ENCODE assay signal across 9 cellular contexts in genomic region chr1:154944422-154945159, GRCh38. TPM values are rescaled to one million over a fixed set of nuclear protein-coding genes. Genes with fewer than 3 reads are reported as not detected.
DNase-seq lines count a peak whose midpoint lies in the region; ATAC-seq, FAIRE-seq and TF ChIP-seq lines count a peak whose summit lies in the region.
"Had no signal": no experiment of that assay in that cellular context is flagged by ENCODE, and none has a peak within 500 bp of the region (broad histone marks: within the 10 kb centered on the region; RNA-seq: fewer than 3 reads in every experiment).

No MANE protein-coding gene starts in this region.

- no peaks in the 10 kb centered on the region for H3F3A ChIP-seq in Loucy (ENCODE audit: low read depth)

- TF ChIP-seq CTCF in Loucy (conservative IDR thresholded peaks at IDR 0.05; ENCODE audit: low read length): no peak
- no peak for TF ChIP-seq CTCF in K562 (IDR thresholded peaks at IDR 0.05 in 2 of 3, conservative IDR thresholded peaks at IDR 0.05 in 1 of 3; ENCODE audit: insufficient read depth in 2 of 3, low read depth in 1 of 3, low read length in 3 of 3)

- H3K27ac ChIP-seq in BLaER1 treated with 17β-estradiol and CSF1 and Interleukin-3, amounts not matched to agents 10 nM and 100 nM: peak overlapping the region; percentile 34 to 89 (median 86)
- H3K27ac ChIP-seq in K562 (ENCODE audit: extremely low read depth, low read depth, low read length): peak overlapping the region; percentile 44; the same call in 1 of the 3 replicates
- H3K27ac ChIP-seq in muscle layer of duodenum (ENCODE audit: low read length): peak overlapping the region; percentile 8
- H3K27ac ChIP-seq: C4-2B had no signal

- H3K9ac ChIP-seq in BLaER1 treated with 17β-estradiol and CSF1 and Interleukin-3, amounts not matched to agents 10 nM and 100 nM: peak overlapping the region; percentile 61 to 78 (median 73); a peak in 21 of 22 replicates
- peak overlapping the region; percentile 34 for H3K9ac ChIP-seq in Loucy (ENCODE audit: low read depth, low read length, poor library complexity, severe bottlenecking)
- peak overlapping the region in 1 of 2 experiments; percentile 81; a peak in 1 of 4 replicates for H3K9ac ChIP-seq in K562 (ENCODE audit: insufficient read depth in 1 of 2, low read depth in 2 of 2, low read length in 2 of 2)

- no peak for TF ChIP-seq EP300 in K562 (IDR thresholded peaks at IDR 0.05; ENCODE audit: low read length)

- H3K9me1 ChIP-seq in K562 (ENCODE audit: control insufficient read depth, insufficient read depth, low read length): no peaks in the 10 kb centered on the region

- DNase-seq in K562 (ENCODE audit: extremely low read depth in 1 of 4, low spot score in 3 of 4): peak in 1 of 4 experiments; percentile 39
- no peak for DNase-seq in NCI-H1417 (lab: John Stamatoyannopoulos, UW)

- H2AFZ ChIP-seq in Loucy (ENCODE audit: low read length) (no peak overlapping the region), K562 (ENCODE audit: low read depth, low read length) (no peak overlapping the region)

- CTCF ChIA-PET in K562 (lab: Yijun Ruan, JAX; ENCODE audit: low intra/inter-chr PET ratio): interaction anchor here (0.6 to 1.4 kb wide), 5 partner anchors 38 to 411 kb away, joined by 3 to 4 read pairs (median 3); no protein-coding TSS in a partner anchor

- POLR2A ChIA-PET in K562 (lab: Yijun Ruan, JAX): interaction anchor here (0.6 to 1.5 kb wide), 3 partner anchors 7 to 408 kb away, joined by 3 to 7 read pairs (median 4); partner anchors contain the start of gene SHC1

- no TSS peak for BruUV-seq in K562 (replicated peaks; lab: Mats Ljungman, UMichigan)

- TF ChIP-seq RAD21 in K562 (CRISPR knock-in tag; conservative IDR thresholded peaks at IDR 0.05 in 1 of 2, IDR thresholded peaks at IDR 0.05 in 1 of 2): no peak

- no peak for TF ChIP-seq POLR2A in K562 (conservative IDR thresholded peaks at IDR 0.05)

- peak; percentile 44 for ATAC-seq in K562
- ATAC-seq in GM21447 (IDR thresholded peaks at IDR 0.05; ENCODE audit: unreplicated experiment): no peak
- ATAC-seq in GM18511 (IDR thresholded peaks at IDR 0.05; ENCODE audit: unreplicated experiment): no peak
- ATAC-seq in HG03108 (IDR thresholded peaks at IDR 0.05; ENCODE audit: unreplicated experiment): no peak

- H3K36me3 ChIP-seq in BLaER1 treated with 17β-estradiol and CSF1 and Interleukin-3, amounts not matched to agents 10 nM and 100 nM: peaks cover 26 to 44% (median 41%) of the 10 kb centered on the region in 11 experiments
- H3K36me3 ChIP-seq in Loucy (ENCODE audit: insufficient read depth, low read length): peaks cover 36% of the 10 kb centered on the region; the same call in 1 of the 2 replicates
- no peaks in the 10 kb centered on the region for H3K36me3 ChIP-seq in K562 (ENCODE audit: control insufficient read depth, insufficient read depth, low read length)
- H3K36me3 ChIP-seq in muscle layer of duodenum (ENCODE audit: control insufficient read depth in 1 of 2, insufficient read depth in 2 of 2, low read length in 2 of 2): peaks cover 6 to 36% of the 10 kb centered on the region in 2 donors

- in situ Hi-C loops in K562 (cut with MboI): no loop called here

- peaks cover 71 to 94% (median 91%) of the 10 kb centered on the region in 10 experiments for H3K4me1 ChIP-seq in BLaER1 treated with 17β-estradiol and CSF1 and Interleukin-3, amounts not matched to agents 10 nM and 100 nM
- peaks cover 66% of the 10 kb centered on the region for H3K4me1 ChIP-seq in Loucy (ENCODE audit: insufficient read depth, low read length, poor library complexity, severe bottlenecking)
- peaks cover 28 to 60% of the 10 kb centered on the region in 2 experiments; a peak in 4 of 5 replicates for H3K4me1 ChIP-seq in K562 (replicated peaks in 1 of 2; ENCODE audit: control insufficient read depth in 2 of 2, insufficient read depth in 2 of 2, low read length in 2 of 2)
- peaks cover 21 to 29% of the 10 kb centered on the region in 2 donors for H3K4me1 ChIP-seq in muscle layer of duodenum (ENCODE audit: control insufficient read depth in 1 of 2, insufficient read depth in 2 of 2, low read length in 2 of 2)

- no peaks in the 10 kb centered on the region for H3K27me3 ChIP-seq in BLaER1 treated with 17β-estradiol and CSF1 and Interleukin-3, amounts not matched to agents 10 nM and 100 nM
- H3K27me3 ChIP-seq in Loucy (ENCODE audit: insufficient read depth, low read length, poor library complexity, severe bottlenecking) (no peaks in the 10 kb centered on the region), K562 (ENCODE audit: control insufficient read depth in 2 of 2, insufficient read depth in 2 of 2, low read length in 2 of 2) (no peaks in the 10 kb centered on the region), muscle layer of duodenum (ENCODE audit: low read depth, low read length) (no peaks in the 10 kb centered on the region)

- H3K79me2 ChIP-seq in Loucy (ENCODE audit: insufficient read depth, low read length): peaks cover 8% of the 10 kb centered on the region; the same call in 1 of the 2 replicates
- no peaks in the 10 kb centered on the region for H3K79me2 ChIP-seq in K562 (ENCODE audit: control insufficient read depth, insufficient read depth, low read length)

- H3K4me3 ChIP-seq in BLaER1 treated with 17β-estradiol and CSF1 and Interleukin-3, amounts not matched to agents 10 nM and 100 nM: peak overlapping the region in 1 of 10 experiments; percentile 16; a peak in 1 of 20 replicates
- H3K4me3 ChIP-seq in Loucy (ENCODE audit: low read length, poor library complexity, severe bottlenecking): no peak overlapping the region
- no peak overlapping the region for H3K4me3 ChIP-seq in K562
- H3K4me3 ChIP-seq in muscle layer of duodenum (ENCODE audit: low read depth in 1 of 2, low read length in 2 of 2): no peak overlapping the region

- no peaks in the 10 kb centered on the region for H3K9me2 ChIP-seq in Loucy (replicated peaks; ENCODE audit: low read depth, low read length)

- 32% methylated on average over 8 of the region's 9 CpGs for WGBS in K562 (ENCODE audit: insufficient coverage, low coverage, missing lambda C conversion rate)

- H3K9me3 ChIP-seq in BLaER1 treated with 17β-estradiol and CSF1 and Interleukin-3, amounts not matched to agents 10 nM and 100 nM (replicated peaks in 1 of 11): no peaks in the 10 kb centered on the region
- H3K9me3 ChIP-seq in Loucy (ENCODE audit: insufficient read depth, low read depth, low read length): no peaks in the 10 kb centered on the region
- no peaks in the 10 kb centered on the region for H3K9me3 ChIP-seq in K562 (replicated peaks; ENCODE audit: control insufficient read depth, insufficient read depth, low read depth, low read length)
- no peaks in the 10 kb centered on the region for H3K9me3 ChIP-seq in muscle layer of duodenum (ENCODE audit: control insufficient read depth in 1 of 2, low read length in 2 of 2)

- peak overlapping the region; percentile 83 to 97 (median 88) for H3K4me2 ChIP-seq in BLaER1 treated with 17β-estradiol and CSF1 and Interleukin-3, amounts not matched to agents 10 nM and 100 nM
- H3K4me2 ChIP-seq in Loucy (ENCODE audit: low read depth, low read length, poor library complexity, severe bottlenecking): peak overlapping the region; percentile 89
- no peak overlapping the region; the same call in 1 of the 2 replicates for H3K4me2 ChIP-seq in K562 (ENCODE audit: insufficient read depth, low read length)

- H4K20me1 ChIP-seq in BLaER1 treated with 17β-estradiol and CSF1 and Interleukin-3, amounts not matched to agents 10 nM and 100 nM: peaks cover 0 to 21% (median 0%) of the 10 kb centered on the region in 11 experiments; a peak in 6 of 22 replicates
- H4K20me1 ChIP-seq in Loucy (ENCODE audit: insufficient read depth, low read length, poor library complexity, severe bottlenecking): no peaks in the 10 kb centered on the region
- H4K20me1 ChIP-seq in K562 (replicated peaks; ENCODE audit: control insufficient read depth, insufficient read depth, low read length): 0 out of 2 replicates have a peak, but pooled peaks cover 3% of the 10 kb centered on the region

- FAIRE-seq in K562 (lab: Jason Lieb, UNC): no peak

- intact Hi-C loops in K562 (cut with micrococcal nuclease): no loop called here

RNA-seq across cellular contexts. Expression of gene PMVK, which starts 8.1 kb away (rescaled TPM):
- total RNA-seq in K562 (2011; cell fraction: chromatin; rRNA removed; ENCODE audit: low replicate concordance): 0.67 and 3.0 TPM in 2 replicates
- 3.2 and 5.5 TPM in 2 replicates for total RNA-seq in K562 (2011; cell fraction: nucleolus; rRNA removed)
- 2.6 and 3.1 TPM in 2 replicates for total RNA-seq in K562 (2011; cell fraction: nucleoplasm; rRNA removed)
- total RNA-seq in K562 (2014; rRNA removed) (6.3 and 6.5 TPM in 2 replicates), K562 (2014; rRNA removed; fragmentation: Illumina TruSeq; extraction: Trizol) (4.7 and 6.0 TPM in 2 replicates), K562 (2015; rRNA removed; fragmentation: Illumina TruSeq; extraction: Trizol) (9.4 and 9.9 TPM in 2 replicates), K562 (2021) (11.8 and 14.1 TPM in 2 replicates)
- polyA plus RNA-seq in K562 (2011; rRNA removed) (9.5 and 11.4 TPM in 2 replicates), K562 (2014; fragmentation: Illumina TruSeq; extraction: Trizol) (6.3 and 9.6 TPM in 2 replicates), K562 (2014; fragmentation: Nextera tagmentation; extraction: Ambion mirVana) (1 to 10 TPM; 1.1 to 3.8 TPM), K562 (2014; rRNA removed) (15.3 and 16.4 TPM in 2 replicates)
- polyA plus RNA-seq in K562 (2011; cell fraction: cytosol; rRNA removed): 10.1 and 13.2 TPM in 2 replicates
- polyA plus RNA-seq in K562 (2011; cell fraction: nucleus; rRNA removed): 3.5 and 5.5 TPM in 2 replicates
- polyA plus RNA-seq in K562 (2012): 23.3 and 24.8 TPM in 2 replicates
- 3.7 and 5.3 TPM in 2 replicates for polyA minus RNA-seq in K562 (2011; rRNA and poly(A)+ RNA removed)
- polyA minus RNA-seq in K562 (2011; cell fraction: cytosol; rRNA and poly(A)+ RNA removed): 5.9 and 6.6 TPM in 2 replicates
- 1.5 and 1.7 TPM in 2 replicates for polyA minus RNA-seq in K562 (2011; cell fraction: nucleus; rRNA and poly(A)+ RNA removed)

RNA-seq across cellular contexts. Expression of gene PBXIP1, which starts 11.3 kb away (rescaled TPM):
- 10.0 and 21.8 TPM in 2 replicates for total RNA-seq in K562 (2011; cell fraction: chromatin; rRNA removed; ENCODE audit: low replicate concordance)
- total RNA-seq in K562 (2011; cell fraction: nucleolus; rRNA removed): 12.2 and 13.8 TPM in 2 replicates
- total RNA-seq in K562 (2011; cell fraction: nucleoplasm; rRNA removed): 14.2 and 19.3 TPM in 2 replicates
- total RNA-seq in K562 (2014; rRNA removed) (8.2 and 10.2 TPM in 2 replicates), K562 (2014; rRNA removed; fragmentation: Illumina TruSeq; extraction: Trizol) (2.7 and 3.0 TPM in 2 replicates), K562 (2015; rRNA removed; fragmentation: Illumina TruSeq; extraction: Trizol) (4.9 and 5.1 TPM in 2 replicates), K562 (2021) (6.3 and 8.3 TPM in 2 replicates)
- polyA plus RNA-seq in K562 (2011; rRNA removed) (6.9 and 7.9 TPM in 2 replicates), K562 (2014; fragmentation: Illumina TruSeq; extraction: Trizol) (5.8 and 6.8 TPM in 2 replicates), K562 (2014; fragmentation: Nextera tagmentation; extraction: Ambion mirVana) (under 1 TPM; 0.13 to 0.22 TPM), K562 (2014; rRNA removed) (8.0 TPM in 2 replicates)
- 7.4 and 8.1 TPM in 2 replicates for polyA plus RNA-seq in K562 (2011; cell fraction: cytosol; rRNA removed)
- polyA plus RNA-seq in K562 (2011; cell fraction: nucleus; rRNA removed): 14.0 and 19.5 TPM in 2 replicates
- polyA plus RNA-seq in K562 (2012): 8.3 and 23.2 TPM in 2 replicates
- polyA minus RNA-seq in K562 (2011; rRNA and poly(A)+ RNA removed): 3.3 and 4.3 TPM in 2 replicates
- polyA minus RNA-seq in K562 (2011; cell fraction: cytosol; rRNA and poly(A)+ RNA removed): 4.0 and 9.3 TPM in 2 replicates
- 2.8 and 3.6 TPM in 2 replicates for polyA minus RNA-seq in K562 (2011; cell fraction: nucleus; rRNA and poly(A)+ RNA removed)

RNA-seq across cellular contexts. Expression of gene PYGO2, which starts 17.0 kb away (rescaled TPM):
- 24.1 and 50.9 TPM in 2 replicates for total RNA-seq in K562 (2011; cell fraction: chromatin; rRNA removed; ENCODE audit: low replicate concordance)
- 40.4 and 41.1 TPM in 2 replicates for total RNA-seq in K562 (2011; cell fraction: nucleolus; rRNA removed)
- 36.8 and 44.0 TPM in 2 replicates for total RNA-seq in K562 (2011; cell fraction: nucleoplasm; rRNA removed)
- total RNA-seq in K562 (2014; rRNA removed): 18.2 and 28.9 TPM in 2 replicates
- 15.2 and 15.8 TPM in 2 replicates for total RNA-seq in K562 (2014; rRNA removed; fragmentation: Illumina TruSeq; extraction: Trizol)
- total RNA-seq in K562 (2015; rRNA removed; fragmentation: Illumina TruSeq; extraction: Trizol): 17.7 and 18.1 TPM in 2 replicates
- total RNA-seq in K562 (2021): 36.2 and 36.7 TPM in 2 replicates
- 23.5 and 28.3 TPM in 2 replicates for polyA plus RNA-seq in K562 (2011; rRNA removed)
- polyA plus RNA-seq in K562 (2011; cell fraction: cytosol; rRNA removed): 26.2 and 37.5 TPM in 2 replicates
- polyA plus RNA-seq in K562 (2011; cell fraction: nucleus; rRNA removed): 43.0 and 57.2 TPM in 2 replicates
- 25.4 and 27.4 TPM in 2 replicates for polyA plus RNA-seq in K562 (2012)
- 32.5 and 34.3 TPM in 2 replicates for polyA plus RNA-seq in K562 (2014; fragmentation: Illumina TruSeq; extraction: Trizol)
- 1 to 10 TPM; 8.3 to 8.6 TPM for polyA plus RNA-seq in K562 (2014; fragmentation: Nextera tagmentation; extraction: Ambion mirVana)
- polyA plus RNA-seq in K562 (2014; rRNA removed): 24.6 and 28.1 TPM in 2 replicates
- polyA minus RNA-seq in K562 (2011; rRNA and poly(A)+ RNA removed): 14.7 and 16.1 TPM in 2 replicates
- polyA minus RNA-seq in K562 (2011; cell fraction: cytosol; rRNA and poly(A)+ RNA removed): 13.7 and 16.1 TPM in 2 replicates
- polyA minus RNA-seq in K562 (2011; cell fraction: nucleus; rRNA and poly(A)+ RNA removed): 13.5 and 15.3 TPM in 2 replicates

RNA-seq across cellular contexts. Expression of gene SHC1, which starts 26.0 kb away (rescaled TPM):
- total RNA-seq in K562 (2011; cell fraction: chromatin; rRNA removed; ENCODE audit: low replicate concordance): 85.7 and 174 TPM in 2 replicates
- total RNA-seq in K562 (2011; cell fraction: nucleolus; rRNA removed): 69.6 and 76.4 TPM in 2 replicates
- 94.4 and 106 TPM in 2 replicates for total RNA-seq in K562 (2011; cell fraction: nucleoplasm; rRNA removed)
- total RNA-seq in K562 (2014; rRNA removed) (51.9 and 57.2 TPM in 2 replicates), K562 (2014; rRNA removed; fragmentation: Illumina TruSeq; extraction: Trizol) (34.1 and 35.4 TPM in 2 replicates), K562 (2015; rRNA removed; fragmentation: Illumina TruSeq; extraction: Trizol) (34.4 and 35.9 TPM in 2 replicates), K562 (2021) (66.4 and 68.4 TPM in 2 replicates)
- polyA plus RNA-seq in K562 (2011; rRNA removed) (64.8 and 81.2 TPM in 2 replicates), K562 (2014; fragmentation: Illumina TruSeq; extraction: Trizol) (93.7 and 113 TPM in 2 replicates), K562 (2014; fragmentation: Nextera tagmentation; extraction: Ambion mirVana) (1 to 10 TPM; 4.1 to 5.4 TPM), K562 (2014; rRNA removed) (57.7 and 58.0 TPM in 2 replicates)
- 63.5 and 90.8 TPM in 2 replicates for polyA plus RNA-seq in K562 (2011; cell fraction: cytosol; rRNA removed)
- polyA plus RNA-seq in K562 (2011; cell fraction: nucleus; rRNA removed): 143 and 200 TPM in 2 replicates
- polyA plus RNA-seq in K562 (2012): 57.8 and 71.5 TPM in 2 replicates
- polyA minus RNA-seq in K562 (2011; rRNA and poly(A)+ RNA removed): 45.0 and 49.1 TPM in 2 replicates
- 30.6 and 37.4 TPM in 2 replicates for polyA minus RNA-seq in K562 (2011; cell fraction: cytosol; rRNA and poly(A)+ RNA removed)
- polyA minus RNA-seq in K562 (2011; cell fraction: nucleus; rRNA and poly(A)+ RNA removed): 22.3 and 27.7 TPM in 2 replicates

RNA-seq across cellular contexts. Expression of gene CKS1B, which starts 29.9 kb away (rescaled TPM):
- 61.9 and 74.9 TPM in 2 replicates for total RNA-seq in K562 (2011; cell fraction: chromatin; rRNA removed; ENCODE audit: low replicate concordance)
- total RNA-seq in K562 (2011; cell fraction: nucleolus; rRNA removed): 70.0 and 71.3 TPM in 2 replicates
- 120 and 182 TPM in 2 replicates for total RNA-seq in K562 (2011; cell fraction: nucleoplasm; rRNA removed)
- total RNA-seq in K562 (2014; rRNA removed) (215 and 262 TPM in 2 replicates), K562 (2014; rRNA removed; fragmentation: Illumina TruSeq; extraction: Trizol) (364 and 410 TPM in 2 replicates), K562 (2015; rRNA removed; fragmentation: Illumina TruSeq; extraction: Trizol) (269 and 292 TPM in 2 replicates), K562 (2021) (256 and 270 TPM in 2 replicates)
- polyA plus RNA-seq in K562 (2011; rRNA removed) (754 and 835 TPM in 2 replicates), K562 (2014; fragmentation: Illumina TruSeq; extraction: Trizol) (611 and 624 TPM in 2 replicates), K562 (2014; fragmentation: Nextera tagmentation; extraction: Ambion mirVana) (1,000 to 10,000 TPM; 1,039 to 1,103 TPM), K562 (2014; rRNA removed) (460 and 477 TPM in 2 replicates)
- polyA plus RNA-seq in K562 (2011; cell fraction: cytosol; rRNA removed): 831 and 1,136 TPM in 2 replicates
- polyA plus RNA-seq in K562 (2011; cell fraction: nucleus; rRNA removed): 223 and 387 TPM in 2 replicates
- 544 and 581 TPM in 2 replicates for polyA plus RNA-seq in K562 (2012)
- 383 and 393 TPM in 2 replicates for polyA minus RNA-seq in K562 (2011; rRNA and poly(A)+ RNA removed)
- 80.9 and 85.6 TPM in 2 replicates for polyA minus RNA-seq in K562 (2011; cell fraction: cytosol; rRNA and poly(A)+ RNA removed)
- polyA minus RNA-seq in K562 (2011; cell fraction: nucleus; rRNA and poly(A)+ RNA removed): 24.2 and 63.2 TPM in 2 replicates

Comparison
In these comparisons a context has a peak if more than half of its experiments do, and no peak if none do; other contexts are left out.
1. H3K27ac ChIP-seq: peak in every context shown above with its lines; median percentile 86 in BLaER1 treated with 17β-estradiol and CSF1 and Interleukin-3, amounts not matched to agents 10 nM and 100 nM; 44 in K562; 8 in muscle layer of duodenum.